6 cellular contexts compared by ENCODE assay signal in the genomic region with DNA sequence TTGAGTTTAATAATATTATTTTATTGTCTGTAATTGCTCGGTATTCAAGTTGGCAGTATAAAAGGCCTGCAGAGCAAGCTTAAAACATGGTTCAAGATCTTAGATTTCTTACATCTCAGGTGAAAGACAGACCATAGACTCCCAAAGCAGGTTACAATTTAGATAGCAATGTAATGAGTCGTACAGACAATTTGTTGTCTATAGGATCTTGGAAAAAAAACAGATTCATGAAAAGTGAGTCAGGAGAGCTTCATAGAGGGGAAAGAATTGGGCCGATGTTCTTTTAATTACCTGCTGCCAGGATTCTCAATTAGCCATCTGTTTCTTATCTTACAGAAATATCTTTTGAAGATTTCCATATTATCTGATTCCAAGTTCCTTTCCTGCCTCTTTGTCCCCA.
DNase-seq lines count a peak whose midpoint lies in the region; ATAC-seq and TF ChIP-seq lines count a peak whose summit lies in the region.
"Not testable (repeated sequence)": the region's sequence is repeated elsewhere in the genome, so short reads cannot be mapped to it uniquely, and the experiment has no call there.

No MANE protein-coding gene starts in this region.

- not testable (repeated sequence) for BruUV-seq in HCT116 (replicated peaks; lab: Mats Ljungman, UMichigan); PC-3 (replicated peaks; lab: Mats Ljungman, UMichigan); Panc1 (replicated peaks; lab: Mats Ljungman, UMichigan); mammary epithelial cell (replicated peaks; lab: Mats Ljungman, UMichigan)

- not testable (repeated sequence) for H3K4me1 ChIP-seq in HCT116 (ENCODE audit: control insufficient read depth in 1 of 2, insufficient read depth in 2 of 2, low read length in 2 of 2); PC-3 (ENCODE audit: insufficient read depth, low read length); Panc1 (ENCODE audit: control insufficient read depth, insufficient read depth, low read length); SK-N-SH (ENCODE audit: control insufficient read depth in 1 of 2, insufficient read depth in 2 of 2, low read depth in 1 of 2, low read length in 1 of 2); mammary epithelial cell (ENCODE audit: insufficient read depth, low read length); foreskin keratinocyte

- in situ Hi-C loops in Panc1 (cut with HindIII; ENCODE audit: low pct_unique_long_range_greater_than_20kb, low sequenced_read_pairs); mammary epithelial cell (cut with MboI; ENCODE audit: low sequenced_read_pairs in 2 of 2): not testable (repeated sequence)

- H3K9me2 ChIP-seq in HCT116 (ENCODE audit: insufficient read depth); PC-3 (replicated peaks; ENCODE audit: low read length); SK-N-SH: not testable (repeated sequence)

- not testable (repeated sequence) for H3K9ac ChIP-seq in HCT116 (ENCODE audit: low read length); PC-3 (ENCODE audit: low read length); SK-N-SH; mammary epithelial cell (ENCODE audit: insufficient read depth, low read length)

- ATAC-seq in HCT116 (peak; percentile 63), PC-3 (peak; percentile 37; the same call in 1 of the 2 replicates), Panc1 (0 out of 2 replicates have a peak, but pooled peaks have one; percentile 46), foreskin keratinocyte (peak; percentile 19)

- H3K4me3 ChIP-seq in HCT116 (replicated peaks in 1 of 2; ENCODE audit: low read depth in 1 of 2, low read length in 2 of 2); PC-3 (ENCODE audit: low read length); Panc1 (ENCODE audit: low read depth in 2 of 2, low read length in 2 of 2); SK-N-SH (ENCODE audit: low read depth in 2 of 2, low read length in 1 of 2); mammary epithelial cell (replicated peaks in 1 of 3; ENCODE audit: insufficient read depth in 1 of 3, low read depth in 2 of 3, low read length in 3 of 3): not testable (repeated sequence)

- H3K36me3 ChIP-seq in HCT116 (ENCODE audit: control insufficient read depth in 1 of 2, insufficient read depth in 2 of 2, low read length in 2 of 2); PC-3 (ENCODE audit: low read depth, low read length); Panc1 (ENCODE audit: control insufficient read depth, insufficient read depth, low read length); SK-N-SH (replicated peaks in 1 of 2; ENCODE audit: control insufficient read depth in 1 of 2, insufficient read depth in 2 of 2, low read length in 1 of 2); mammary epithelial cell (ENCODE audit: insufficient read depth, low read length): not testable (repeated sequence)

- TF ChIP-seq EP300 in SK-N-SH (IDR thresholded peaks at IDR 0.05; ENCODE audit: borderline replicate concordance in 1 of 2, low read depth in 1 of 2, low read length in 1 of 2): not testable (repeated sequence)

- not testable (repeated sequence) for H4K20me1 ChIP-seq in HCT116 (ENCODE audit: insufficient read depth); PC-3 (ENCODE audit: low read length); SK-N-SH (ENCODE audit: insufficient read depth); mammary epithelial cell (ENCODE audit: insufficient read depth, low read length)

- H3F3A ChIP-seq in PC-3 (ENCODE audit: low read length, unreplicated experiment); SK-N-SH (replicated peaks; ENCODE audit: insufficient read depth): not testable (repeated sequence)

- TF ChIP-seq CTCF in HCT116 (IDR thresholded peaks at IDR 0.05 in 2 of 3, conservative IDR thresholded peaks at IDR 0.05 in 1 of 3; ENCODE audit: borderline replicate concordance in 1 of 3, insufficient read depth in 1 of 3, low read depth in 2 of 3, low read length in 2 of 3); PC-3 (conservative IDR thresholded peaks at IDR 0.05; ENCODE audit: low read depth, low read length); Panc1 (IDR thresholded peaks at IDR 0.05); SK-N-SH (IDR thresholded peaks at IDR 0.05); mammary epithelial cell (conservative IDR thresholded peaks at IDR 0.05 in 1 of 2, IDR thresholded peaks at IDR 0.05 in 1 of 2; ENCODE audit: extremely low read depth in 1 of 2, insufficient read depth in 1 of 2, low read depth in 1 of 2, low read length in 2 of 2); foreskin keratinocyte (conservative IDR thresholded peaks at IDR 0.05): not testable (repeated sequence)

- H3K9me3 ChIP-seq in HCT116 (ENCODE audit: control insufficient read depth in 1 of 2, insufficient read depth in 1 of 2, low read depth in 1 of 2, low read length in 2 of 2); PC-3 (ENCODE audit: low read length); Panc1 (ENCODE audit: control insufficient read depth, insufficient read depth, low read depth, low read length); SK-N-SH; mammary epithelial cell (replicated peaks; ENCODE audit: insufficient read depth, low read length): not testable (repeated sequence)

- intact Hi-C loops in HCT116 (cut with micrococcal nuclease); PC-3 (cut with micrococcal nuclease); Panc1 (cut with micrococcal nuclease; ENCODE audit: unreplicated experiment); mammary epithelial cell (cut with micrococcal nuclease): not testable (repeated sequence)

- H2AFZ ChIP-seq in HCT116 (ENCODE audit: low read depth, low read length, poor library complexity, severe bottlenecking); PC-3 (ENCODE audit: low read length); SK-N-SH (ENCODE audit: low read depth); mammary epithelial cell (ENCODE audit: low read depth, low read length): not testable (repeated sequence)

- H3K4me2 ChIP-seq in HCT116 (ENCODE audit: low read length); PC-3 (ENCODE audit: low read length); SK-N-SH; mammary epithelial cell (ENCODE audit: insufficient read depth, low read depth, low read length): not testable (repeated sequence)

- not testable (repeated sequence) for TF ChIP-seq RAD21 in HCT116 (IDR thresholded peaks at IDR 0.05; ENCODE audit: low read depth); SK-N-SH (IDR thresholded peaks at IDR 0.05; ENCODE audit: low read length)

- POLR2A ChIA-PET in HCT116 (lab: Charles Lee); PC-3 (lab: Charles Lee; ENCODE audit: unreplicated experiment); Panc1 (lab: Charles Lee); SK-N-SH (lab: Yijun Ruan, JAX): not testable (repeated sequence)

- DNase-seq in HCT116 (ENCODE audit: low read depth, low spot score); PC-3; Panc1 (ENCODE audit: low read depth, low spot score); SK-N-SH; mammary epithelial cell; foreskin keratinocyte: not testable (repeated sequence)

- not testable (repeated sequence) for H3K27me3 ChIP-seq in HCT116 (ENCODE audit: insufficient read depth, low read length); PC-3 (ENCODE audit: low read length); Panc1 (ENCODE audit: control insufficient read depth, insufficient read depth, low read length); SK-N-SH (ENCODE audit: insufficient read depth); mammary epithelial cell (ENCODE audit: insufficient read depth, low read length); foreskin keratinocyte

- RAD21 ChIA-PET in HCT116 (lab: Charles Lee; ENCODE audit: low non-redundant PET in 1 of 2, low total read pairs in 2 of 2, uncharacterized antibody in 2 of 2, unreplicated experiment in 2 of 2): not testable (repeated sequence)

- not testable (repeated sequence) for H3K79me2 ChIP-seq in HCT116 (ENCODE audit: insufficient read depth, low read length); PC-3 (ENCODE audit: low read length); mammary epithelial cell (ENCODE audit: insufficient read depth, low read length)
- H3K79me2 ChIP-seq in SK-N-SH (ENCODE audit: insufficient read depth): peaks cover 12% of the 10 kb centered on the region

- not testable (repeated sequence) for H3K27ac ChIP-seq in HCT116 (ENCODE audit: low read depth, low read length); PC-3 (ENCODE audit: low read length); Panc1 (ENCODE audit: low read length); SK-N-SH (ENCODE audit: low read depth in 2 of 2, low read length in 1 of 2); foreskin keratinocyte
- H3K27ac ChIP-seq in mammary epithelial cell (ENCODE audit: insufficient read depth, low read depth, low read length): peak overlapping the region; percentile 29

- not testable (repeated sequence) for TF ChIP-seq POLR2A in HCT116 (IDR thresholded peaks at IDR 0.05; ENCODE audit: borderline replicate concordance, extremely low read depth, insufficient read depth, insufficient read length)

- dilution Hi-C loops in mammary epithelial cell (cut with HindIII; ENCODE audit: low sequenced_read_pairs): not testable (repeated sequence)

- 27% methylated on average over 2 of the region's 3 CpGs for WGBS in SK-N-SH (ENCODE audit: low lambda C conversion rate)
- 0% methylated on average over 1 of the region's 3 CpGs for WGBS in mammary epithelial cell (ENCODE audit: low coverage, missing lambda C conversion rate)

- CTCF ChIA-PET in HCT116 (lab: Charles Lee); PC-3 (lab: Charles Lee); Panc1 (lab: Charles Lee); SK-N-SH (lab: Yijun Ruan, JAX); mammary epithelial cell (lab: Charles Lee; ENCODE audit: low non-redundant PET): not testable (repeated sequence)
